1 cellular context compared by ENCODE assay signal in the genomic region with DNA sequence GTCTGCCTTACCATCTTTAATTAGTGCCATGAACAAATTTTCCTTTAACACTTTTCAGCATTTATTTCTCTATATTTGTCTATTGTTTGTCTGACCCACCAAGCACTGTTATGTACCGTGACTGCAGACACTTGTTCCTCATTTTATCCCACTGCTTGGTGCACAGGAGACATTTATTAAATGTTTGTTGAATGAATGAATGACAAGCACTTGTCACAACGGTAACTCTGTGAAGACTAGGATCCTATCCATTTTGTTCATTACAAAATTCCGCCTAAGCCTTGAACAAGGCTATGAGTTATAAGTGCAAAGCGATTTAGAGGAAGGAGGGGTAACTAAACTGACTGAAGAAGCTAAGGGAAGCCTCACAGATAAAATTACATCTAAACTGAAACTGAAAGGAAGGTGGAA.
TF ChIP-seq lines count a peak whose summit lies in the region.

No MANE protein-coding gene starts in this region.

TF ChIP-seq in K562, 482 proteins besides CTCF, POLR2A, EP300 and RAD21 (continued from another document and continues in another):
- TF ChIP-seq PBX2 (CRISPR knock-in tag; IDR thresholded peaks at IDR 0.05; ENCODE audit: low read depth) = no peak
- TF ChIP-seq PBX2 (tag; conservative IDR thresholded peaks at IDR 0.05; ENCODE audit: low read depth) = no peak
- TF ChIP-seq JUND (IDR thresholded peaks at IDR 0.05; ENCODE audit: borderline replicate concordance, low read depth, low read length) = no peak
- no peak for TF ChIP-seq JUND (tag; IDR thresholded peaks at IDR 0.05; ENCODE audit: borderline replicate concordance, low read depth, low read length)
- no peak for TF ChIP-seq ZNF431 (CRISPR knock-in tag; IDR thresholded peaks at IDR 0.05)
- no peak for TF ChIP-seq FOXP1 (CRISPR knock-in tag; IDR thresholded peaks at IDR 0.05)
- TF ChIP-seq, protein P1, sequence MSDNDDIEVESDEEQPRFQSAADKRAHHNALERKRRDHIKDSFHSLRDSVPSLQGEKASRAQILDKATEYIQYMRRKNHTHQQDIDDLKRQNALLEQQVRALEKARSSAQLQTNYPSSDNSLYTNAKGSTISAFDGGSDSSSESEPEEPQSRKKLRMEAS (CRISPR knock-in tag; IDR thresholded peaks at IDR 0.05) = no peak
- no peak for TF ChIP-seq ETV5 (CRISPR knock-in tag; IDR thresholded peaks at IDR 0.05; ENCODE audit: low read depth)
- no peak for TF ChIP-seq E2F3 (CRISPR knock-in tag; IDR thresholded peaks at IDR 0.05)
- TF ChIP-seq FIP1L1 (IDR thresholded peaks at IDR 0.05; ENCODE audit: low read depth, low read length, poor library complexity, severe bottlenecking) = no peak
- no peak for TF ChIP-seq GTF2F1 (IDR thresholded peaks at IDR 0.05; ENCODE audit: low read depth, low read length)
- TF ChIP-seq SMARCA4 (IDR thresholded peaks at IDR 0.05) = peak; percentile 53; the same call in 1 of the 2 replicates
- TF ChIP-seq BRF1 (IDR thresholded peaks at IDR 0.05; ENCODE audit: borderline replicate concordance, extremely low read depth, insufficient read length) = no peak
- TF ChIP-seq SNAPC5 (CRISPR knock-in tag; IDR thresholded peaks at IDR 0.05) = no peak
- TF ChIP-seq DDX20 (tag; IDR thresholded peaks at IDR 0.05; ENCODE audit: low read depth) = no peak
- no peak for TF ChIP-seq TSHZ1 (CRISPR knock-in tag; IDR thresholded peaks at IDR 0.05)
- no peak for TF ChIP-seq ARID3A (IDR thresholded peaks at IDR 0.05; ENCODE audit: borderline replicate concordance, low read depth, low read length)
- TF ChIP-seq, protein P2, sequence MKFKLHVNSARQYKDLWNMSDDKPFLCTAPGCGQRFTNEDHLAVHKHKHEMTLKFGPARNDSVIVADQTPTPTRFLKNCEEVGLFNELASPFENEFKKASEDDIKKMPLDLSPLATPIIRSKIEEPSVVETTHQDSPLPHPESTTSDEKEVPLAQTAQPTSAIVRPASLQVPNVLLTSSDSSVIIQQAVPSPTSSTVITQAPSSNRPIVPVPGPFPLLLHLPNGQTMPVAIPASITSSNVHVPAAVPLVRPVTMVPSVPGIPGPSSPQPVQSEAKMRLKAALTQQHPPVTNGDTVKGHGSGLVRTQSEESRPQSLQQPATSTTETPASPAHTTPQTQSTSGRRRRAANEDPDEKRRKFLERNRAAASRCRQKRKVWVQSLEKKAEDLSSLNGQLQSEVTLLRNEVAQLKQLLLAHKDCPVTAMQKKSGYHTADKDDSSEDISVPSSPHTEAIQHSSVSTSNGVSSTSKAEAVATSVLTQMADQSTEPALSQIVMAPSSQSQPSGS (CRISPR knock-in tag; IDR thresholded peaks at IDR 0.05) = no peak
- TF ChIP-seq HNRNPH1 (optimal IDR thresholded peaks at IDR 0.05; ENCODE audit: low read depth, low read length) = no peak
- TF ChIP-seq ZNF766 (CRISPR knock-in tag; conservative IDR thresholded peaks at IDR 0.05) = no peak
- TF ChIP-seq PHB (CRISPR knock-in tag; IDR thresholded peaks at IDR 0.05) = no peak
- no peak for TF ChIP-seq ZNF778 (CRISPR knock-in tag; IDR thresholded peaks at IDR 0.05)
- no peak for TF ChIP-seq PTRF (tag; IDR thresholded peaks at IDR 0.05)
- TF ChIP-seq ZNF830 (CRISPR knock-in tag; IDR thresholded peaks at IDR 0.05) = no peak
- TF ChIP-seq ZBTB1 (CRISPR knock-in tag; IDR thresholded peaks at IDR 0.05; ENCODE audit: borderline replicate concordance, low read depth) = no peak
- no peak for TF ChIP-seq DMBX1 (CRISPR knock-in tag; IDR thresholded peaks at IDR 0.05; ENCODE audit: borderline replicate concordance)
- TF ChIP-seq MTA1 (IDR thresholded peaks at IDR 0.05; ENCODE audit: borderline replicate concordance) = no peak
- no peak for TF ChIP-seq E4F1 (CRISPR knock-in tag; IDR thresholded peaks at IDR 0.05; ENCODE audit: borderline replicate concordance)
- TF ChIP-seq ARNT (IDR thresholded peaks at IDR 0.05) = peak in 1 of 2 experiments; percentile 67; a peak in 1 of 4 replicates
- TF ChIP-seq BHLHE40 (IDR thresholded peaks at IDR 0.05; ENCODE audit: low read length) = no peak
- TF ChIP-seq, protein P3, sequence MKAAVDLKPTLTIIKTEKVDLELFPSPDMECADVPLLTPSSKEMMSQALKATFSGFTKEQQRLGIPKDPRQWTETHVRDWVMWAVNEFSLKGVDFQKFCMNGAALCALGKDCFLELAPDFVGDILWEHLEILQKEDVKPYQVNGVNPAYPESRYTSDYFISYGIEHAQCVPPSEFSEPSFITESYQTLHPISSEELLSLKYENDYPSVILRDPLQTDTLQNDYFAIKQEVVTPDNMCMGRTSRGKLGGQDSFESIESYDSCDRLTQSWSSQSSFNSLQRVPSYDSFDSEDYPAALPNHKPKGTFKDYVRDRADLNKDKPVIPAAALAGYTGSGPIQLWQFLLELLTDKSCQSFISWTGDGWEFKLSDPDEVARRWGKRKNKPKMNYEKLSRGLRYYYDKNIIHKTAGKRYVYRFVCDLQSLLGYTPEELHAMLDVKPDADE (conservative IDR thresholded peaks at IDR 0.05; ENCODE audit: control insufficient read depth, low read depth, low read length) = no peak
- no peak for TF ChIP-seq ZNF449 (CRISPR knock-in tag; IDR thresholded peaks at IDR 0.05)
- no peak for TF ChIP-seq BRCA1 (IDR thresholded peaks at IDR 0.05)
- TF ChIP-seq BRCA1 (CRISPR knock-in tag; IDR thresholded peaks at IDR 0.05) = no peak
- no peak for TF ChIP-seq ZNF717 (CRISPR knock-in tag; IDR thresholded peaks at IDR 0.05)
- no peak for TF ChIP-seq TARDBP (IDR thresholded peaks at IDR 0.05)
- TF ChIP-seq, protein P4, sequence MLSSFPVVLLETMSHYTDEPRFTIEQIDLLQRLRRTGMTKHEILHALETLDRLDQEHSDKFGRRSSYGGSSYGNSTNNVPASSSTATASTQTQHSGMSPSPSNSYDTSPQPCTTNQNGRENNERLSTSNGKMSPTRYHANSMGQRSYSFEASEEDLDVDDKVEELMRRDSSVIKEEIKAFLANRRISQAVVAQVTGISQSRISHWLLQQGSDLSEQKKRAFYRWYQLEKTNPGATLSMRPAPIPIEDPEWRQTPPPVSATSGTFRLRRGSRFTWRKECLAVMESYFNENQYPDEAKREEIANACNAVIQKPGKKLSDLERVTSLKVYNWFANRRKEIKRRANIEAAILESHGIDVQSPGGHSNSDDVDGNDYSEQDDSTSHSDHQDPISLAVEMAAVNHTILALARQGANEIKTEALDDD (IDR thresholded peaks at IDR 0.05) = no peak
- no peak for TF ChIP-seq ETV1 (tag; conservative IDR thresholded peaks at IDR 0.05; ENCODE audit: low read depth)
- TF ChIP-seq, protein P5, sequence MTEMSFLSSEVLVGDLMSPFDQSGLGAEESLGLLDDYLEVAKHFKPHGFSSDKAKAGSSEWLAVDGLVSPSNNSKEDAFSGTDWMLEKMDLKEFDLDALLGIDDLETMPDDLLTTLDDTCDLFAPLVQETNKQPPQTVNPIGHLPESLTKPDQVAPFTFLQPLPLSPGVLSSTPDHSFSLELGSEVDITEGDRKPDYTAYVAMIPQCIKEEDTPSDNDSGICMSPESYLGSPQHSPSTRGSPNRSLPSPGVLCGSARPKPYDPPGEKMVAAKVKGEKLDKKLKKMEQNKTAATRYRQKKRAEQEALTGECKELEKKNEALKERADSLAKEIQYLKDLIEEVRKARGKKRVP (CRISPR knock-in tag; IDR thresholded peaks at IDR 0.05) = no peak
- TF ChIP-seq, protein P6, sequence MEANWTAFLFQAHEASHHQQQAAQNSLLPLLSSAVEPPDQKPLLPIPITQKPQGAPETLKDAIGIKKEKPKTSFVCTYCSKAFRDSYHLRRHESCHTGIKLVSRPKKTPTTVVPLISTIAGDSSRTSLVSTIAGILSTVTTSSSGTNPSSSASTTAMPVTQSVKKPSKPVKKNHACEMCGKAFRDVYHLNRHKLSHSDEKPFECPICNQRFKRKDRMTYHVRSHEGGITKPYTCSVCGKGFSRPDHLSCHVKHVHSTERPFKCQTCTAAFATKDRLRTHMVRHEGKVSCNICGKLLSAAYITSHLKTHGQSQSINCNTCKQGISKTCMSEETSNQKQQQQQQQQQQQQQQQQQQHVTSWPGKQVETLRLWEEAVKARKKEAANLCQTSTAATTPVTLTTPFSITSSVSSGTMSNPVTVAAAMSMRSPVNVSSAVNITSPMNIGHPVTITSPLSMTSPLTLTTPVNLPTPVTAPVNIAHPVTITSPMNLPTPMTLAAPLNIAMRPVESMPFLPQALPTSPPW (CRISPR knock-in tag; IDR thresholded peaks at IDR 0.05) = no peak
- TF ChIP-seq YBX1 (IDR thresholded peaks at IDR 0.05) = no peak
- no peak for TF ChIP-seq RBM25 (IDR thresholded peaks at IDR 0.05; ENCODE audit: low read depth, low read length, severe bottlenecking)
